Comparison of ENCODE assay signal across 10 cellular contexts in genomic region chr15:85402195-85402921, GRCh38. TPM values are rescaled to one million over a fixed set of nuclear protein-coding genes. Genes with fewer than 3 reads are reported as not detected.
DNase-seq lines count a peak whose midpoint lies in the region; ATAC-seq and TF ChIP-seq lines count a peak whose summit lies in the region.
"Had no signal": no experiment of that assay in that cellular context is flagged by ENCODE, and none has a peak within 500 bp of the region (broad histone marks: within the 10 kb centered on the region; RNA-seq: fewer than 3 reads in every experiment).

No MANE protein-coding gene starts in this region.

- H3K4me3 Mint-ChIP-seq in activated T-cell treated with anti-CD3 and anti-CD28 coated beads, Interleukin-2, amount 50 U/mL, for 4 hours: peak overlapping the region; percentile 4
- H3K4me3 Mint-ChIP-seq in T-cell: peak overlapping the region in 1 of 3 donors; percentile 31

- H3K4me3 ChIP-seq in cardiac muscle cell (no peak overlapping the region), thoracic aorta (peak overlapping the region; percentile 7)
- H3K4me3 ChIP-seq: SJCRH30 had no signal

- H3K36me3 Mint-ChIP-seq in activated T-cell treated with anti-CD3 and anti-CD28 coated beads, Interleukin-2, amount 50 U/mL, for 4 hours (ENCODE audit: insufficient read depth): peaks cover 5% of the 10 kb centered on the region
- no peaks in the 10 kb centered on the region for H3K36me3 Mint-ChIP-seq in T-cell

- peak overlapping the region; percentile 36 for H3K27ac ChIP-seq in cardiac muscle cell
- H3K27ac ChIP-seq in thoracic aorta: peak overlapping the region; percentile 11 to 35
- H3K27ac ChIP-seq: SJCRH30 had no signal

- H3K9me3 ChIP-seq in cardiac muscle cell (ENCODE audit: low read depth) (no peaks in the 10 kb centered on the region), thoracic aorta (no peaks in the 10 kb centered on the region)
- H3K9me3 ChIP-seq: SJCRH30 had no signal

- H3K27me3 ChIP-seq in cardiac muscle cell (no peaks in the 10 kb centered on the region), thoracic aorta (replicated peaks; ENCODE audit: insufficient read depth) (no peaks in the 10 kb centered on the region)
- H3K27me3 ChIP-seq: SJCRH30 had no signal

- no peaks in the 10 kb centered on the region for H3K27me3 Mint-ChIP-seq in activated T-cell treated with anti-CD3 and anti-CD28 coated beads, Interleukin-2, amount 50 U/mL, for 4 hours (ENCODE audit: low read depth)
- H3K27me3 Mint-ChIP-seq in T-cell: no peaks in the 10 kb centered on the region

- TF ChIP-seq CTCF in cardiac muscle cell (IDR thresholded peaks at IDR 0.05; ENCODE audit: low read depth, low read length) (no peak), thoracic aorta (IDR thresholded peaks at IDR 0.05) (no peak)

- CTCF ChIA-PET in T-cell (lab: Charles Lee): interaction anchor here (0.6 to 3.6 kb wide), 4 partner anchors 10 to 21 kb away, joined by 3 to 32 read pairs (median 6); no protein-coding TSS in a partner anchor

- H3K27ac Mint-ChIP-seq in T-cell: peak overlapping the region; percentile 6 to 30

- H3K4me1 Mint-ChIP-seq in activated T-cell treated with anti-CD3 and anti-CD28 coated beads, Interleukin-2, amount 50 U/mL, for 4 hours (ENCODE audit: low read depth): peaks cover 77% of the 10 kb centered on the region
- peaks cover 80 to 87% (median 85%) of the 10 kb centered on the region in 3 donors for H3K4me1 Mint-ChIP-seq in T-cell

- peak; percentile 76 to 77 for ATAC-seq in activated T-cell treated with anti-CD3 and anti-CD28 coated beads, Interleukin-2, amount 50 U/mL, for 4 hours
- peak in 1 of 4 experiments; percentile 55 for ATAC-seq in T-cell (replicated peaks in 1 of 4)
- ATAC-seq in thoracic aorta (ENCODE audit: insufficient number of reproducible peaks, low FRiP score, low read depth): no peak
- no peak for ATAC-seq in GM18519 (IDR thresholded peaks at IDR 0.05; ENCODE audit: low FRiP score, unreplicated experiment)
- no peak for ATAC-seq in GM21717 (IDR thresholded peaks at IDR 0.05; ENCODE audit: unreplicated experiment)

- POLR2A ChIA-PET in T-cell (lab: Charles Lee): interaction anchor here (0.5 to 0.8 kb wide), 3 partner anchors 9 to 30 kb away, joined by 3 to 4 read pairs (median 4); no protein-coding TSS in a partner anchor

- peaks cover 33% of the 10 kb centered on the region for H3K4me1 ChIP-seq in cardiac muscle cell (ENCODE audit: low read depth)
- H3K4me1 ChIP-seq in thoracic aorta (ENCODE audit: control insufficient read depth in 1 of 2, low read depth in 2 of 2): peaks cover 38 to 76% of the 10 kb centered on the region in 2 donors

- H3K36me3 ChIP-seq in cardiac muscle cell (no peaks in the 10 kb centered on the region), thoracic aorta (no peaks in the 10 kb centered on the region)
- H3K36me3 ChIP-seq: SJCRH30 had no signal

- H3K9me3 Mint-ChIP-seq in activated T-cell treated with anti-CD3 and anti-CD28 coated beads, Interleukin-2, amount 50 U/mL, for 4 hours: no peaks in the 10 kb centered on the region
- H3K9me3 Mint-ChIP-seq in T-cell: no peaks in the 10 kb centered on the region

- no peak for DNase-seq in activated T-cell treated with anti-CD3 and anti-CD28 coated beads, Interleukin-2, amount 50 U/mL, for 4 hours
- DNase-seq in activated T-cell treated with anti-CD3 and anti-CD28 coated beads for 4 hours (no peak), T-cell (no peak), cardiac muscle cell (ENCODE audit: low read depth in 1 of 2, low spot score in 1 of 2) (peak in 1 of 2 donors; percentile 38), thoracic aorta (ENCODE audit: low spot score) (no peak), epidermal melanocyte (ENCODE audit: insufficient read length, low spot score) (no peak)
- DNase-seq: activated effector memory CD4-positive, alpha-beta T cell treated with Interleukin-2 at 50 U/mL for 16 hours; SJCRH30 had no signal

RNA-seq across cellular contexts. Expression of gene AKAP13, which starts 22.0 kb away (rescaled TPM):
- total RNA-seq in activated T-cell treated with anti-CD3 and anti-CD28 coated beads, Interleukin-2, amount 50 U/mL, for 4 hours: 10 to 100 TPM; 67.4 to 78.8 (median 77.0) TPM
- 100 to 1,000 TPM; 232 to 391 (median 281) TPM for total RNA-seq in T-cell
- total RNA-seq in cardiac muscle cell: 72.5 and 108 TPM in 2 replicates
- 53.1 and 86.9 TPM in 2 replicates for polyA plus RNA-seq in cardiac muscle cell
- 100 to 1,000 TPM; 228 to 273 TPM for total RNA-seq in thoracic aorta

Comparison
In these comparisons a context has a peak if more than half of its experiments do, and no peak if none do; other contexts are left out.
1. ATAC-seq: peak in activated T-cell treated with anti-CD3 and anti-CD28 coated beads, Interleukin-2, amount 50 U/mL, for 4 hours (2 of 2); none in thoracic aorta (single experiment), GM18519 (single experiment) and GM21717 (single experiment).